8 cellular contexts compared by ENCODE assay signal in the genomic region with DNA sequence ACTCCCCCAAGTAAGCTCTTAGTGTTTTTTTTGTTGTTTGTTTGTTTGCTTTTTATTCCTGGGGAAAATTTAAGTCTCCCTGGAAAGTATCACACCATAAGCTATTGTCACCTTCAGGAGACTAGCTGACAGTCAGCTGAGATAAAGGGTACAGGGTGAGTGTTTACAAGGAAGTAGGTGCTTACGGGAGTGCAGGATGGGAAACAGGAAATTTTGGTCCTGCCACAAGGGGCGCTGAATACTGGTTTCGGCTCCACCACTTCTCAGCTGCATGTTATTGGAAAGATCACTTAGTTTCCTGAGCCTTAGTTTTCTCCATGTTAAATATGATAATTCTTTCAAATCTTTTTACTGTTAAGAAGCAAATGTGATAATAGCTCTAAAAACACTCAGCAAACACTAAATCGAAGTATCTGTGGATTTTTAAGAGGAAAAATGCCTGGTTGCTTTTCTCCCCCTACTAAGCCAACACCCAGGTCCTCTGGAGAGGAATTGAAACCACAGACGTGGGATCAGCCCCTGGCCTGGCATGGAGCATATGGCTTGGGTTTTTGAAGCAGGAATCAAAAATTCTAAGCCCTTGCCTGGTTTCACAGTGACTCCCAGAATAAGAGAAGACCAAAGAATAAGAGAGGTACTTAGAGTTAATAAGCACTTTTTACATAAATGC.
A peak's percentile ranks its signal among the peaks of the same experiment; 100 is the strongest.
DNase-seq lines count a peak whose midpoint lies in the region; ATAC-seq and TF ChIP-seq lines count a peak whose summit lies in the region.

No MANE protein-coding gene starts in this region.

- H4K20me1 ChIP-seq in DOHH2 (ENCODE audit: control insufficient read depth, insufficient read depth, low read depth, low read length): no peaks in the 10 kb centered on the region

- no peaks in the 10 kb centered on the region for H3K27me3 ChIP-seq in DOHH2 (ENCODE audit: control insufficient read depth, low read length)

- H3K36me3 ChIP-seq in DOHH2 (ENCODE audit: control insufficient read depth, low read length): no peaks in the 10 kb centered on the region

- no peaks in the 10 kb centered on the region for H3K4me1 ChIP-seq in DOHH2 (ENCODE audit: control insufficient read depth, low read length)

- no peaks in the 10 kb centered on the region for H3K9me2 ChIP-seq in DOHH2 (replicated peaks; ENCODE audit: control insufficient read depth, low read length)

- no peaks in the 10 kb centered on the region for H3K79me2 ChIP-seq in DOHH2 (ENCODE audit: control insufficient read depth, low read length)

- no peak overlapping the region for H3K4me2 ChIP-seq in DOHH2 (ENCODE audit: low read length)

- no peaks in the 10 kb centered on the region for H3K9me3 ChIP-seq in DOHH2 (ENCODE audit: control insufficient read depth, insufficient read depth, low read length)

- no peaks in the 10 kb centered on the region for H3F3A ChIP-seq in DOHH2 (ENCODE audit: control insufficient read depth, insufficient read depth)

- no peak overlapping the region for H3K27ac ChIP-seq in DOHH2 (ENCODE audit: low read depth, low read length)

- H3K4me3 ChIP-seq in DOHH2 (ENCODE audit: low read length): no peak overlapping the region
- no peak overlapping the region for H3K4me3 ChIP-seq in HFF-Myc (replicated peaks; ENCODE audit: low read depth, low read length)

- DNase-seq in HFF-Myc (ENCODE audit: extremely low read depth, low read depth) (peak; percentile 42), NCI-H82 (lab: John Stamatoyannopoulos, UW) (peak; percentile 44), amniotic epithelial cell (ENCODE audit: low read depth) (peak; percentile 27), hepatic stellate cell (ENCODE audit: low spot score) (peak; percentile 38), occipital lobe (lab: John Stamatoyannopoulos, UW) (no peak)
- peak; percentile 38 for DNase-seq in stimulated activated naive CD8-positive, alpha-beta T cell treated with anti-CD3 and anti-CD28 coated beads, Interleukin-15, Interleukin-2, amounts not matched to agents 100 U/mL and 50 U/mL, for 24 hours

- no peak for ATAC-seq in stimulated activated naive CD8-positive, alpha-beta T cell treated with anti-CD3 and anti-CD28 coated beads, Interleukin-15, Interleukin-2, amounts not matched to agents 100 U/mL and 50 U/mL, for 24 hours
- no peak for ATAC-seq in GM21381 (IDR thresholded peaks at IDR 0.05; ENCODE audit: unreplicated experiment)

- TF ChIP-seq CTCF in DOHH2 (IDR thresholded peaks at IDR 0.05; ENCODE audit: low read depth, low read length, poor library complexity, severe bottlenecking) (peak; percentile 75), HFF-Myc (IDR thresholded peaks at IDR 0.05; ENCODE audit: low read depth, low read length, missing control alignments) (peak; percentile 81)
